In genomic region chr2:96323849-96324248, GRCh38 we compare ENCODE assay signal across 1 cellular context.
TF ChIP-seq lines count a peak whose summit lies in the region.

No MANE protein-coding gene starts in this region.

TF ChIP-seq in SK-N-SH, 30 proteins besides CTCF, POLR2A, EP300 and RAD21:
- TF ChIP-seq SMC3 (IDR thresholded peaks at IDR 0.05; ENCODE audit: low read depth, low read length) (no peak), NRF1 (IDR thresholded peaks at IDR 0.05; ENCODE audit: low read depth, low read length) (no peak), TAF1 (IDR thresholded peaks at IDR 0.05; ENCODE audit: borderline replicate concordance, low read depth, low read length) (no peak), FOXJ3 (CRISPR knock-in tag; IDR thresholded peaks at IDR 0.05) (no peak)
- TF ChIP-seq, protein P1, sequence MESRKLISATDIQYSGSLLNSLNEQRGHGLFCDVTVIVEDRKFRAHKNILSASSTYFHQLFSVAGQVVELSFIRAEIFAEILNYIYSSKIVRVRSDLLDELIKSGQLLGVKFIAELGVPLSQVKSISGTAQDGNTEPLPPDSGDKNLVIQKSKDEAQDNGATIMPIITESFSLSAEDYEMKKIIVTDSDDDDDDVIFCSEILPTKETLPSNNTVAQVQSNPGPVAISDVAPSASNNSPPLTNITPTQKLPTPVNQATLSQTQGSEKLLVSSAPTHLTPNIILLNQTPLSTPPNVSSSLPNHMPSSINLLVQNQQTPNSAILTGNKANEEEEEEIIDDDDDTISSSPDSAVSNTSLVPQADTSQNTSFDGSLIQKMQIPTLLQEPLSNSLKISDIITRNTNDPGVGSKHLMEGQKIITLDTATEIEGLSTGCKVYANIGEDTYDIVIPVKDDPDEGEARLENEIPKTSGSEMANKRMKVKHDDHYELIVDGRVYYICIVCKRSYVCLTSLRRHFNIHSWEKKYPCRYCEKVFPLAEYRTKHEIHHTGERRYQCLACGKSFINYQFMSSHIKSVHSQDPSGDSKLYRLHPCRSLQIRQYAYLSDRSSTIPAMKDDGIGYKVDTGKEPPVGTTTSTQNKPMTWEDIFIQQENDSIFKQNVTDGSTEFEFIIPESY (IDR thresholded peaks at IDR 0.05; ENCODE audit: borderline replicate concordance, low read depth): no peak
